25 cellular contexts compared by ENCODE assay signal in the genomic region with DNA sequence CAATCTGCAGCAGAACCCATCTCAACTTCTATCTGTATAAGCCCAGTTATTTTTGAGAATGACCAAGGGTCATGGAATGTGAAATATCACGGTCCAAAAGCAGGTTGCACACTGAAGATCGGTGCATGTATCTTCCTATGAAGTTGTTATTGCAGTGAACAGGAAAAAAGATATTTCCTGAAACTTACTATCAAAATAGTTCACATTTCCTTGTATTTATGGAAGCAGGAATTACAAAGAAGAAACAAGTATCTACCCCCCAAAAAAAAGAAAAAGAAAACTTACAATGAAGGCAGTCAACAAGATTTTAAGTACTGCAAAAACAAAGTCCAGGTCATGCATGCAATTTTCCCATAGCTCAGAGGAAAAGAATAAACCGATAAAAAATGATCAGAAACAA.
"Had no signal": no experiment of that assay in that cellular context is flagged by ENCODE, and none has a peak within 500 bp of the region (broad histone marks: within the 10 kb centered on the region; RNA-seq: fewer than 3 reads in every experiment).

No MANE protein-coding gene starts in this region.

- H3K9me3 ChIP-seq: pancreas, sigmoid colon, testis, uterus had no signal

- H3K27me3 ChIP-seq: adrenal gland, pancreas, sigmoid colon, testis, uterus had no signal

- ATAC-seq: esophagus mucosa; left colon; natural killer cell treated with Interleukin-12 subunit alpha and Interleukin-12 subunit beta and Interleukin-15 and Interleukin-18, amount 100 ng/mL, for 72 hours; pancreas; SK-N-SH treated with all-trans-retinoic acid at 6 μM for 48 hours; T-cell had no signal

- H3K4me1 ChIP-seq: adrenal gland, pancreas, sigmoid colon, testis, uterus had no signal

- H3K27ac ChIP-seq: adrenal gland, pancreas, sigmoid colon, testis had no signal

- H3K4me3 ChIP-seq: adrenal gland, lung, pancreas, sigmoid colon, testis, uterus had no signal

- DNase-seq: activated CD4-positive, alpha-beta T cell treated with anti-CD3 and anti-CD28 coated beads, Interleukin-2, amount 50 U/mL, for 4 hours; activated CD8-positive, alpha-beta memory T cell treated with anti-CD3 and anti-CD28 coated beads for 24 hours; activated CD8-positive, alpha-beta memory T cell treated with anti-CD3 and anti-CD28 coated beads, Interleukin-2, amount 50 U/mL, for 4 hours; activated naive CD4-positive, alpha-beta T cell; activated T-cell treated with anti-CD3 and anti-CD28 coated beads, Interleukin-2, amount 50 U/mL, for 24 hours; adrenal gland; cortex of kidney; effector CD4-positive, alpha-beta T cell; foreskin melanocyte; glutamatergic neuron; hypothalamus; islet precursor cell; left colon; midbrain; pancreas; sigmoid colon; stimulated activated CD4-positive, alpha-beta T cell treated with anti-CD3 and anti-CD28 coated beads, Interleukin-4, amount 100 ng/mL, for 1 hour; stimulated activated naive CD4-positive, alpha-beta T cell; T-cell; testis; uterus had no signal

- H3K36me3 ChIP-seq: pancreas, uterus had no signal
